12 cellular contexts compared by ENCODE assay signal in the genomic region with DNA sequence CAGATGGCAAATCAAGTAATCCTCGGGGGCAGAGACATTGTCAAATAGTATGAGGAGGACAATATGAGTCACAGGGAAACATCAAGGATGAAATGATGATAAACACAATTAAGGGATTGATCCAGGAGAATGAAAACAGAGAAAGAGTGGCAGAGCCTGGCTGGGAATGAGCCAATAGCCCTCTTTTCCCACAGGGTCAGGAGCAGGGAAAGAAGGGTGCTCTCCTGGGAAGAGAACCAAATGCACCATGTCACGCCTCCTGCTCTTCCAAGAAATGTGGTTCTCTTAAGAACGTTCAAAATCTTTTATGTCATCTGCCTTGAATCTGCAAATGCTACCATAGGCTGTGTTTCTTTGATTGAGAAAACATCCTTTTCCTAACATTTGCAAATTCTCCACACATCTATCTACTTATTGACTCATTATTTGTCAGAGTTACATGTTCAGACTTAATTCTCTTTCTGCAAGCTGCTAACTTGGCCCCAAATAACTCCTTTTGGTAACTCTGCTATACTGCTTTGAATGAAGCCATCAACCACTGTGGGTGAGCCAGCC. TPM values are rescaled to one million over a fixed set of nuclear protein-coding genes. Genes with fewer than 3 reads are reported as not detected.
DNase-seq lines count a peak whose midpoint lies in the region; ATAC-seq and TF ChIP-seq lines count a peak whose summit lies in the region.
"Had no signal": no experiment of that assay in that cellular context is flagged by ENCODE, and none has a peak within 500 bp of the region (broad histone marks: within the 10 kb centered on the region; RNA-seq: fewer than 3 reads in every experiment).

No MANE protein-coding gene starts in this region.

- peak; percentile 66 for DNase-seq in AG09319 (ENCODE audit: extremely low read depth, low read depth)
- DNase-seq in HCEC 1CT = peak; percentile 87
- no peak for DNase-seq in lower lobe of right lung
- DNase-seq: kidney, NCI-H2081 treated with DMSO at 0.1 percent for 48 hours, retina had no signal

- H3K4me1 ChIP-seq in lower lobe of right lung = peaks cover 78% of the 10 kb centered on the region
- H3K4me1 ChIP-seq: HAP-1 had no signal

- no peaks in the 10 kb centered on the region for H3K36me3 ChIP-seq in lower lobe of right lung
- H3K36me3 ChIP-seq: HAP-1 had no signal

- no peak overlapping the region for H3K4me3 ChIP-seq in lower lobe of right lung
- H3K4me3 ChIP-seq: HAP-1 had no signal

- peak overlapping the region; percentile 28 for H3K27ac ChIP-seq in lower lobe of right lung

- no peaks in the 10 kb centered on the region for H3K27me3 ChIP-seq in lower lobe of right lung (ENCODE audit: low read depth)

- no peak for ATAC-seq in lower lobe of right lung
- no peak for ATAC-seq in GM19035 (IDR thresholded peaks at IDR 0.05; ENCODE audit: unreplicated experiment)
- ATAC-seq in GM18870 (IDR thresholded peaks at IDR 0.05; ENCODE audit: unreplicated experiment) = no peak
- ATAC-seq in GM21390 (IDR thresholded peaks at IDR 0.05; ENCODE audit: unreplicated experiment) = no peak
- ATAC-seq in HG03135 (IDR thresholded peaks at IDR 0.05; ENCODE audit: unreplicated experiment) = no peak

- intact Hi-C loops in lower lobe of right lung (cut with DNase I) = no loop called here

- H3K9me3 Mint-ChIP-seq in brain = peaks cover 0 to 17% (median 0%) of the 10 kb centered on the region in 5 experiments

- no peaks in the 10 kb centered on the region for H3K27me3 Mint-ChIP-seq in brain

- peak overlapping the region in 1 of 5 experiments; percentile 10 for H3K4me3 Mint-ChIP-seq in brain

- H3K9me3 ChIP-seq in lower lobe of right lung = no peaks in the 10 kb centered on the region
- H3K9me3 ChIP-seq: HAP-1 had no signal

- H3K4me1 Mint-ChIP-seq in brain = peaks cover 29% of the 10 kb centered on the region

- H3K27ac Mint-ChIP-seq in brain = peak overlapping the region in 4 of 5 experiments; percentile 42 to 69 (median 48)

- no peak for TF ChIP-seq CTCF in AG09319 (IDR thresholded peaks at IDR 0.05; ENCODE audit: low read depth, low read length)
- no peak for TF ChIP-seq CTCF in brain (conservative IDR thresholded peaks at IDR 0.05)
- no peak for TF ChIP-seq CTCF in lower lobe of right lung (IDR thresholded peaks at IDR 0.05)

- H3K36me3 Mint-ChIP-seq in brain = peaks cover 53% of the 10 kb centered on the region

RNA-seq across cellular contexts. Expression of gene HIPK2, which starts 50.6 kb away (rescaled TPM):
- 64.4 TPM for polyA plus RNA-seq in brain (ENCODE audit: insufficient read depth, low read depth, low replicate concordance)
- 81.0 TPM for total RNA-seq in lower lobe of right lung
